Comparison of ENCODE assay signal across 22 cellular contexts in the genomic region with DNA sequence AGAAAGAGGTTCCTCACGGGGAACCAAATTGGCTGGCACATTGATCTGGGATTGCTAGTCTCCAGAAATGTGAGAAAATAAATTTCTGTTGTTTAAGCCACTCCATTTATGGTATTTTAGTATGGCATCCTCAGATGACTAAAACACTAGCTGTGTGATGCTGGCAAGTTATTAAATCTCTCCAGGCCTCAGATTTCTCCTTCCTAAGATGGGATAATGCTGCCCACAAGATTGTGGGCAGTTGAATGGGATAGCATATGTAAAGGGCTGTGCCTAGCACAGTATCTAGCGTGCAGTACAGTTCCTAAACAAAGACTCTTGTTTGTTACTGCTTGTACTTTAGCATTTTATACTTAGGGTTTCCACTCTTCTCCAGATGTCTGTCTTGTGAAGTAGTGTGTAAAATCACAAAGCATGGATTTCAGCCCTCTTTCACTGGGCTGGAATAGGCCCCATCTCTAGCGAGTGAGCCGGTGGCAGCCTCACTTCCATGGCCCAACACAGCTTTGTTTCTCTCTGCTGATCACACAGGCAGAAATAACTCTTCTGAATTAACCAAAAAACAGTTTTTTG. TPM values are rescaled to one million over a fixed set of nuclear protein-coding genes. Genes with fewer than 3 reads are reported as not detected.
A peak's percentile ranks its signal among the peaks of the same experiment; 100 is the strongest.
DNase-seq lines count a peak whose midpoint lies in the region; ATAC-seq and TF ChIP-seq lines count a peak whose summit lies in the region.
"Had no signal": no experiment of that assay in that cellular context is flagged by ENCODE, and none has a peak within 500 bp of the region (broad histone marks: within the 10 kb centered on the region; RNA-seq: fewer than 3 reads in every experiment).

No MANE protein-coding gene starts in this region.

- TF ChIP-seq CTCF in endodermal cell (conservative IDR thresholded peaks at IDR 0.05) (no peak), nephron progenitor cell (IDR thresholded peaks at IDR 0.05) (no peak)

- H3K4me3 Mint-ChIP-seq in activated naive CD8-positive, alpha-beta T cell treated with anti-CD3 and anti-CD28 coated beads for 36 hours, result no peak overlapping the region
- no peak overlapping the region for H3K4me3 Mint-ChIP-seq in activated naive CD8-positive, alpha-beta T cell treated with anti-CD3 and anti-CD28 coated beads, Interleukin-2, amount 50 U/mL, for 24 hours
- H3K4me3 Mint-ChIP-seq in endodermal cell (no peak overlapping the region), nephron progenitor cell (no peak overlapping the region)
- H3K4me3 Mint-ChIP-seq: activated T-cell treated with anti-CD3 and anti-CD28 coated beads, Interleukin-2, amount 50 U/mL, for 24 hours; CD4-positive, alpha-beta T cell; memory B cell; stimulated activated naive B cell treated with anti-CD40 and anti-IgM and Interleukin-4, amounts not matched to agents 10 μg/mL and 1 μg/mL and 100 μg/mL, for 72 hours had no signal

- DNase-seq in activated naive CD8-positive, alpha-beta T cell treated with anti-CD3 and anti-CD28 coated beads for 36 hours, result no peak
- no peak for DNase-seq in activated naive CD8-positive, alpha-beta T cell treated with anti-CD3 and anti-CD28 coated beads, Interleukin-2, amount 50 U/mL, for 24 hours
- DNase-seq in endodermal cell, result no peak
- no peak for DNase-seq in nephron progenitor cell
- DNase-seq in ecto neural progenitor cell (ENCODE audit: low spot score), result no peak
- no peak for DNase-seq in NCI-H226
- no peak for DNase-seq in SIG-M5 treated with dmso at 0.1 percent for 504 hours (lab: John Stamatoyannopoulos, UW; ENCODE audit: unreplicated experiment)
- no peak for DNase-seq in stimulated activated naive CD8-positive, alpha-beta T cell treated with anti-CD3 and anti-CD28 coated beads, Interleukin-15, Interleukin-2, amounts not matched to agents 100 U/mL and 50 U/mL, for 24 hours
- DNase-seq: activated gamma-delta T cell; activated T-cell treated with anti-CD3 and anti-CD28 coated beads, Interleukin-2, amount 50 U/mL, for 24 hours; body of pancreas; CD4-positive, alpha-beta T cell; cerebellar nuclear complex; DND-41; HCEC 1CT; Kasumi-1; MV-4-11; NCI-H2107; stimulated activated naive B cell treated with anti-CD40 and anti-IgM and Interleukin-4, amounts not matched to agents 10 μg/mL and 1 μg/mL and 100 μg/mL, for 72 hours had no signal

- no peaks in the 10 kb centered on the region for H3K27me3 ChIP-seq in endodermal cell (ENCODE audit: control insufficient read depth, insufficient read depth, low read length, poor library complexity, severe bottlenecking)
- H3K27me3 ChIP-seq: body of pancreas, SJSA1 had no signal

- no peaks in the 10 kb centered on the region for H3K4me1 Mint-ChIP-seq in activated naive CD8-positive, alpha-beta T cell treated with anti-CD3 and anti-CD28 coated beads for 36 hours
- no peaks in the 10 kb centered on the region for H3K4me1 Mint-ChIP-seq in activated naive CD8-positive, alpha-beta T cell treated with anti-CD3 and anti-CD28 coated beads, Interleukin-2, amount 50 U/mL, for 24 hours
- no peaks in the 10 kb centered on the region for H3K4me1 Mint-ChIP-seq in endodermal cell
- H3K4me1 Mint-ChIP-seq in nephron progenitor cell, result no peaks in the 10 kb centered on the region

- ATAC-seq in activated naive CD8-positive, alpha-beta T cell treated with anti-CD3 and anti-CD28 coated beads, Interleukin-2, amount 50 U/mL, for 24 hours, result no peak
- no peak for ATAC-seq in stimulated activated naive CD8-positive, alpha-beta T cell treated with anti-CD3 and anti-CD28 coated beads, Interleukin-15, Interleukin-2, amounts not matched to agents 100 U/mL and 50 U/mL, for 24 hours
- ATAC-seq: body of pancreas; HepG2; stimulated activated naive B cell treated with anti-CD40 and anti-IgM and Interleukin-4, amounts not matched to agents 10 μg/mL and 1 μg/mL and 100 μg/mL, for 72 hours had no signal

- H3K4me1 ChIP-seq in endodermal cell (ENCODE audit: control insufficient read depth, insufficient read depth, low read length), result no peaks in the 10 kb centered on the region
- H3K4me1 ChIP-seq: body of pancreas had no signal

- H3K36me3 ChIP-seq in endodermal cell (ENCODE audit: control insufficient read depth, insufficient read depth, low read length), result peaks cover 91% of the 10 kb centered on the region

- no peaks in the 10 kb centered on the region for H3K27me3 Mint-ChIP-seq in activated naive CD8-positive, alpha-beta T cell treated with anti-CD3 and anti-CD28 coated beads for 36 hours
- no peaks in the 10 kb centered on the region for H3K27me3 Mint-ChIP-seq in activated naive CD8-positive, alpha-beta T cell treated with anti-CD3 and anti-CD28 coated beads, Interleukin-2, amount 50 U/mL, for 24 hours
- H3K27me3 Mint-ChIP-seq in endodermal cell (ENCODE audit: insufficient read depth) (no peaks in the 10 kb centered on the region), nephron progenitor cell (ENCODE audit: low read depth, poor library complexity) (no peaks in the 10 kb centered on the region)
- H3K27me3 Mint-ChIP-seq: activated T-cell treated with anti-CD3 and anti-CD28 coated beads, Interleukin-2, amount 50 U/mL, for 24 hours; CD4-positive, alpha-beta T cell; memory B cell; stimulated activated naive B cell treated with anti-CD40 and anti-IgM and Interleukin-4, amounts not matched to agents 10 μg/mL and 1 μg/mL and 100 μg/mL, for 72 hours had no signal

- H3K9me3 Mint-ChIP-seq in activated naive CD8-positive, alpha-beta T cell treated with anti-CD3 and anti-CD28 coated beads for 36 hours, result no peaks in the 10 kb centered on the region
- no peaks in the 10 kb centered on the region for H3K9me3 Mint-ChIP-seq in activated naive CD8-positive, alpha-beta T cell treated with anti-CD3 and anti-CD28 coated beads, Interleukin-2, amount 50 U/mL, for 24 hours
- H3K9me3 Mint-ChIP-seq in endodermal cell (no peaks in the 10 kb centered on the region), nephron progenitor cell (no peaks in the 10 kb centered on the region)
- H3K9me3 Mint-ChIP-seq: activated T-cell treated with anti-CD3 and anti-CD28 coated beads, Interleukin-2, amount 50 U/mL, for 24 hours; CD4-positive, alpha-beta T cell; memory B cell; stimulated activated naive B cell treated with anti-CD40 and anti-IgM and Interleukin-4, amounts not matched to agents 10 μg/mL and 1 μg/mL and 100 μg/mL, for 72 hours had no signal

- H3K9ac ChIP-seq in endodermal cell (ENCODE audit: extremely low read depth, low read length, poor library complexity, severe bottlenecking), result no peak overlapping the region

- WGBS in endodermal cell (ENCODE audit: insufficient coverage in 1 of 2, insufficient read length in 1 of 2), 2 experiments, result 96 to 98% methylated on average over 4 of the region's 4 CpGs

- no peak overlapping the region for H3K4me3 ChIP-seq in endodermal cell (ENCODE audit: low read length)
- H3K4me3 ChIP-seq: body of pancreas, SJSA1 had no signal

- H3K9me3 ChIP-seq in endodermal cell (ENCODE audit: control insufficient read depth, low read length), result no peaks in the 10 kb centered on the region
- H3K9me3 ChIP-seq: body of pancreas, SJSA1 had no signal

- peaks cover 21% of the 10 kb centered on the region for H3K36me3 Mint-ChIP-seq in activated naive CD8-positive, alpha-beta T cell treated with anti-CD3 and anti-CD28 coated beads for 36 hours
- peaks cover 28% of the 10 kb centered on the region for H3K36me3 Mint-ChIP-seq in activated naive CD8-positive, alpha-beta T cell treated with anti-CD3 and anti-CD28 coated beads, Interleukin-2, amount 50 U/mL, for 24 hours (ENCODE audit: low read depth)
- H3K36me3 Mint-ChIP-seq in endodermal cell (ENCODE audit: low read depth), result peaks cover 46% of the 10 kb centered on the region
- peaks cover 49% of the 10 kb centered on the region for H3K36me3 Mint-ChIP-seq in nephron progenitor cell (ENCODE audit: low read depth)

- peak overlapping the region; percentile 60 for H3K27ac Mint-ChIP-seq in activated naive CD8-positive, alpha-beta T cell treated with anti-CD3 and anti-CD28 coated beads for 36 hours
- no peak overlapping the region for H3K27ac Mint-ChIP-seq in activated naive CD8-positive, alpha-beta T cell treated with anti-CD3 and anti-CD28 coated beads, Interleukin-2, amount 50 U/mL, for 24 hours
- H3K27ac Mint-ChIP-seq in endodermal cell (peak overlapping the region; percentile 17), nephron progenitor cell (peak overlapping the region; percentile 90)
- H3K27ac Mint-ChIP-seq: activated T-cell treated with anti-CD3 and anti-CD28 coated beads, Interleukin-2, amount 50 U/mL, for 24 hours; CD4-positive, alpha-beta T cell; memory B cell had no signal

- H3K27ac ChIP-seq in endodermal cell (ENCODE audit: low read depth, low read length), result no peak overlapping the region
- H3K27ac ChIP-seq: body of pancreas, SJSA1 had no signal

RNA-seq across cellular contexts. Expression of a gene that starts 38.2 kb away (rescaled TPM):
- total RNA-seq in activated naive CD8-positive, alpha-beta T cell treated with anti-CD3 and anti-CD28 coated beads for 36 hours, result 10 to 100 TPM; 13.8 to 14.9 TPM
- 10 to 100 TPM; 18.8 to 19.6 TPM for total RNA-seq in endodermal cell
- polyA plus RNA-seq in endodermal cell (2013, experiment 1 of 2), result 19.6 TPM
- 18.3 TPM for polyA plus RNA-seq in endodermal cell (2013, experiment 2 of 2)

RNA-seq across cellular contexts. Expression of a gene that starts 42.6 kb away (rescaled TPM):
- 100 to 1,000 TPM; 110 to 114 TPM for total RNA-seq in activated naive CD8-positive, alpha-beta T cell treated with anti-CD3 and anti-CD28 coated beads for 36 hours
- total RNA-seq in endodermal cell, result 10 to 100 TPM; 93.9 to 95.2 TPM
- 59.8 TPM for polyA plus RNA-seq in endodermal cell (2013, experiment 1 of 2)
- polyA plus RNA-seq in endodermal cell (2013, experiment 2 of 2), result 69.1 TPM
